Comparison of ENCODE assay signal across 6 cellular contexts in the genomic region with DNA sequence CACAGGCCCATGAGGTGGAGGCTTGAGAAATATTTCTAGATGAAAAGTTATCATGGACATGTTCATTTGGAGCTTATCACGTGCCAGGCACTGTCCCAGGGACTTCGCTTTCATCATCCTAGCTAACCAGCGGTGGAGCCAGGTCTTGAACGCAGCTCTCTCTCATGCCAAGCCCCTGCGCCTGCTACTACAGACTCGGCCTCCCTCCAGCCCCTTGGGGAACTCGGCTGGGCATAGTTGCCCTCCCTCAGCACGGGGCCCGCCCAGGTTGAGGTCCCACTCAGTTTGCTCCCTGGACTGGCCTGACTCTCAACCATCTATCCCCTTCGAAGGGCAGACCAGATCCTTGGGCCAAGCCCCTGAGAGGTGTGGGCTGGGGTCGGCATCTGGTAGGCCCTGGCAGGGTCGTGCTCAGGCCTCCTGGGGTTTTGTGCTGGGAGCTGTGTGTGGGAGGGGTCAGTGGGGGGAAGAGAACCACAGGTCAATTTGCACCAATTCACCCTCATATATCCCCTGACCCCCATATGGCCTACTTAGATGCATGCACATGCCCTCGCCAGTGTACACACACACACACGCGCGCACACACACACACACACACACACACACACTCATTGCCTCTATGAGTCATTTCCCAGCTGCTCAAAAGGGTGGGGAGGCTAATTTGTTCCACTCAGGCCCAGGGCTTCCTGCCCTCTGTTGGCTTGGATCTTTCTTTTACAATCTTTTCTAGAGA. TPM values are rescaled to one million over a fixed set of nuclear protein-coding genes. Genes with fewer than 3 reads are reported as not detected.
DNase-seq lines count a peak whose midpoint lies in the region; ATAC-seq and TF ChIP-seq lines count a peak whose summit lies in the region.

No MANE protein-coding gene starts in this region.

- H3K27me3 ChIP-seq in PC-9 (ENCODE audit: insufficient read depth, low read depth), result no peaks in the 10 kb centered on the region

- H3K9me3 ChIP-seq in PC-9 (ENCODE audit: insufficient read depth, low read depth), result no peaks in the 10 kb centered on the region

- H3K9me3 Mint-ChIP-seq in chondrocyte (ENCODE audit: low read depth), result peaks cover 11% of the 10 kb centered on the region
- H3K9me3 Mint-ChIP-seq in progenitor cell of endocrine pancreas (ENCODE audit: low read depth), result peaks cover 12% of the 10 kb centered on the region

- no peaks in the 10 kb centered on the region for H3K79me2 ChIP-seq in PC-9 (ENCODE audit: low read depth)

- peaks cover 41% of the 10 kb centered on the region for H3K4me1 Mint-ChIP-seq in chondrocyte (ENCODE audit: low read depth)
- peaks cover 18% of the 10 kb centered on the region for H3K4me1 Mint-ChIP-seq in progenitor cell of endocrine pancreas (ENCODE audit: low read depth)

- no peaks in the 10 kb centered on the region for H3K36me3 ChIP-seq in PC-9 (ENCODE audit: low read depth)

- H3K4me2 ChIP-seq in PC-9, result no peak overlapping the region

- peak; percentile 90 for ATAC-seq in sciatic nerve

- H3K4me3 Mint-ChIP-seq in chondrocyte (ENCODE audit: unreplicated experiment), result no peak overlapping the region
- H3K4me3 Mint-ChIP-seq in progenitor cell of endocrine pancreas (ENCODE audit: low read depth), result no peak overlapping the region

- intact Hi-C loops in PC-9 (cut with micrococcal nuclease; ENCODE audit: unreplicated experiment), result loop anchor here (5.0 kb wide), 1 partner anchor 33 kb away; no protein-coding TSS in a partner anchor
- intact Hi-C loops in sciatic nerve (cut with DNase I), result no loop called here

- no peaks in the 10 kb centered on the region for H3F3A ChIP-seq in PC-9 (ENCODE audit: insufficient read depth, low read depth)

- no peaks in the 10 kb centered on the region for H3K9me2 ChIP-seq in PC-9 (ENCODE audit: insufficient read depth)

- TF ChIP-seq CTCF in AG09309 (IDR thresholded peaks at IDR 0.05; ENCODE audit: control insufficient read depth, insufficient read depth, low read depth, low read length, missing control alignments) (no peak), PC-9 (conservative IDR thresholded peaks at IDR 0.05) (no peak), chondrocyte (IDR thresholded peaks at IDR 0.05) (no peak), progenitor cell of endocrine pancreas (IDR thresholded peaks at IDR 0.05; ENCODE audit: unreplicated experiment) (no peak)

- peaks cover 4% of the 10 kb centered on the region; the same call in 1 of the 2 replicates for H3K4me1 ChIP-seq in PC-9 (replicated peaks; ENCODE audit: insufficient read depth)

- H4K20me1 ChIP-seq in PC-9 (ENCODE audit: insufficient read depth), result no peaks in the 10 kb centered on the region

- no peak overlapping the region for H3K27ac ChIP-seq in PC-9
- no peak overlapping the region for H3K27ac ChIP-seq in substantia nigra (ENCODE audit: low read depth, low read length, poor library complexity, severe bottlenecking)

- H3K36me3 Mint-ChIP-seq in chondrocyte (ENCODE audit: low read depth) (peaks cover 4% of the 10 kb centered on the region), progenitor cell of endocrine pancreas (ENCODE audit: insufficient read depth) (peaks cover 5% of the 10 kb centered on the region)

- peak overlapping the region; percentile 5 for H3K27ac Mint-ChIP-seq in chondrocyte (ENCODE audit: unreplicated experiment)
- H3K27ac Mint-ChIP-seq in progenitor cell of endocrine pancreas, result no peak overlapping the region

- no peak overlapping the region for H2AFZ ChIP-seq in PC-9

- POLR2A ChIA-PET in PC-9 (lab: Charles Lee; ENCODE audit: unreplicated experiment), result interaction anchor here (0.6 kb wide), 1 partner anchor 39 kb away, joined by 3 read pairs; no protein-coding TSS in a partner anchor

- DNase-seq in AG09309 (ENCODE audit: low read depth) (peak; percentile 85), PC-9 (peak; percentile 55 to 63), chondrocyte (ENCODE audit: low spot score) (no peak), sciatic nerve (ENCODE audit: low spot score) (no peak), substantia nigra (lab: John Stamatoyannopoulos, UW) (no peak), progenitor cell of endocrine pancreas (ENCODE audit: low spot score, unreplicated experiment) (no peak)

- H3K27me3 Mint-ChIP-seq in chondrocyte (ENCODE audit: low read depth) (peaks cover 6% of the 10 kb centered on the region), progenitor cell of endocrine pancreas (peaks cover 20% of the 10 kb centered on the region)

- CTCF ChIA-PET in PC-9 (lab: Charles Lee), result interaction anchor here (0.6 to 1.5 kb wide), 3 partner anchors 10 to 1383 kb away, joined by 3 to 4 read pairs (median 3); no protein-coding TSS in a partner anchor

- H3K4me3 ChIP-seq in AG09309 (ENCODE audit: control insufficient read depth, low read depth, low read length) (no peak overlapping the region), PC-9 (no peak overlapping the region)

- BruUV-seq in PC-9 (replicated peaks; lab: Mats Ljungman, UMichigan), result no TSS peak

RNA-seq across cellular contexts. Expression of a gene that starts 12.1 kb away (rescaled TPM):
- total RNA-seq in PC-9 (2021) (1.4 and 1.7 TPM in 2 replicates), chondrocyte (not detected in 3 replicates), sciatic nerve (3.5 TPM), progenitor cell of endocrine pancreas (0.10 and 0.55 TPM in 2 replicates)

RNA-seq across cellular contexts. Expression of a gene that starts 13.3 kb away (rescaled TPM):
- total RNA-seq in PC-9 (2021) (2.4 and 2.8 TPM in 2 replicates), chondrocyte (0.28 to 0.35 TPM in 2 of 3 replicates, not detected in the other), sciatic nerve (1.0 TPM), progenitor cell of endocrine pancreas (2.8 and 3.7 TPM in 2 replicates)

RNA-seq across cellular contexts. Expression of a gene that starts 35.6 kb away (rescaled TPM):
- total RNA-seq in PC-9 (2021) (7.8 and 9.2 TPM in 2 replicates), chondrocyte (not detected in 3 replicates), sciatic nerve (38.2 TPM), progenitor cell of endocrine pancreas (0.72 and 0.91 TPM in 2 replicates)

RNA-seq across cellular contexts. Expression of a gene that starts 52.7 kb away (rescaled TPM):
- total RNA-seq in PC-9 (2021), result not detected in 2 replicates
- total RNA-seq in chondrocyte, result not detected in 3 replicates
- total RNA-seq in sciatic nerve, result 5.3 TPM
- total RNA-seq in progenitor cell of endocrine pancreas, result not detected in 2 replicates

Comparison
In these comparisons a context has a peak if more than half of its experiments do, and no peak if none do; other contexts are left out.
1. DNase-seq: peak in AG09309 (single experiment) and PC-9 (2 of 2); none in chondrocyte (single experiment), sciatic nerve (single experiment), substantia nigra (0 of 49) and progenitor cell of endocrine pancreas (single experiment).